Comparison of ENCODE assay signal across 9 cellular contexts in genomic region chr6:44003345-44004061, GRCh38.
A peak's percentile ranks its signal among the peaks of the same experiment; 100 is the strongest.
DNase-seq lines count a peak whose midpoint lies in the region; ATAC-seq and TF ChIP-seq lines count a peak whose summit lies in the region.
"Had no signal": no experiment of that assay in that cellular context is flagged by ENCODE, and none has a peak within 500 bp of the region (broad histone marks: within the 10 kb centered on the region; RNA-seq: fewer than 3 reads in every experiment).

No MANE protein-coding gene starts in this region.

- no peak for ATAC-seq in right cardiac atrium
- peak; percentile 21 to 30 for ATAC-seq in stimulated activated naive B cell treated with anti-CD40 and anti-IgM and Interleukin-4, amounts not matched to agents 10 μg/mL and 1 μg/mL and 100 μg/mL, for 72 hours (replicated peaks)
- ATAC-seq in HG03378 (IDR thresholded peaks at IDR 0.05; ENCODE audit: unreplicated experiment) = no peak
- no peak for ATAC-seq in HG03095 (IDR thresholded peaks at IDR 0.05; ENCODE audit: unreplicated experiment)

- DNase-seq in activated naive CD4-positive, alpha-beta T cell (lab: John Stamatoyannopoulos, UW) = no peak
- DNase-seq in right cardiac atrium (no peak), NCI-H2196 treated with DMSO at 0.1 percent for 48 hours (lab: John Stamatoyannopoulos, UW; ENCODE audit: unreplicated experiment) (no peak)
- peak; percentile 39 for DNase-seq in stimulated activated naive B cell treated with anti-CD40 and anti-IgM and Interleukin-4, amounts not matched to agents 10 μg/mL and 1 μg/mL and 100 μg/mL, for 72 hours

- H3K79me2 ChIP-seq in KMS-11 (ENCODE audit: insufficient read depth, low read depth) = no peaks in the 10 kb centered on the region

- H3K4me2 ChIP-seq in KMS-11 = peak overlapping the region; percentile 53; the same call in 1 of the 2 replicates

- peaks cover 19% of the 10 kb centered on the region for H3K27me3 Mint-ChIP-seq in activated naive CD4-positive, alpha-beta T cell treated with anti-CD3 and anti-CD28 coated beads, Interleukin-2, amount 50 U/mL, for 24 hours
- peaks cover 57 to 86% of the 10 kb centered on the region in 2 donors for H3K27me3 Mint-ChIP-seq in stimulated activated naive B cell treated with anti-CD40 and anti-IgM and Interleukin-4, amounts not matched to agents 10 μg/mL and 1 μg/mL and 100 μg/mL, for 72 hours

- peak overlapping the region; percentile 4 for H3K4me3 Mint-ChIP-seq in activated naive CD4-positive, alpha-beta T cell treated with anti-CD3 and anti-CD28 coated beads, Interleukin-2, amount 50 U/mL, for 24 hours
- H3K4me3 Mint-ChIP-seq in stimulated activated naive B cell treated with anti-CD40 and anti-IgM and Interleukin-4, amounts not matched to agents 10 μg/mL and 1 μg/mL and 100 μg/mL, for 72 hours = peak overlapping the region in 1 of 2 donors; percentile 78

- intact Hi-C loops in right cardiac atrium (cut with DNase I) = loop anchor here in 2 of 4 donors (10.0 kb wide), 1 partner anchor 71 kb away; no protein-coding TSS in a partner anchor

- H3K9ac ChIP-seq in KMS-11 = no peak overlapping the region

- H3K27ac Mint-ChIP-seq in activated naive CD4-positive, alpha-beta T cell treated with anti-CD3 and anti-CD28 coated beads, Interleukin-2, amount 50 U/mL, for 24 hours = no peak overlapping the region
- H3K27ac Mint-ChIP-seq in stimulated activated naive B cell treated with anti-CD40 and anti-IgM and Interleukin-4, amounts not matched to agents 10 μg/mL and 1 μg/mL and 100 μg/mL, for 72 hours = peak overlapping the region; percentile 42

- H3K27me3 ChIP-seq in KMS-11 (ENCODE audit: insufficient read depth, low read depth) (no peaks in the 10 kb centered on the region; the same call in 1 of the 2 replicates), right cardiac atrium (ENCODE audit: control insufficient read depth, insufficient read depth) (no peaks in the 10 kb centered on the region)

- H3K27ac ChIP-seq in KMS-11 = no peak overlapping the region
- peak overlapping the region; percentile 91 for H3K27ac ChIP-seq in right cardiac atrium (ENCODE audit: low read length)

- no peaks in the 10 kb centered on the region for H3K9me3 Mint-ChIP-seq in activated naive CD4-positive, alpha-beta T cell treated with anti-CD3 and anti-CD28 coated beads, Interleukin-2, amount 50 U/mL, for 24 hours
- peaks cover 4% of the 10 kb centered on the region in 2 donors for H3K9me3 Mint-ChIP-seq in stimulated activated naive B cell treated with anti-CD40 and anti-IgM and Interleukin-4, amounts not matched to agents 10 μg/mL and 1 μg/mL and 100 μg/mL, for 72 hours

- no peaks in the 10 kb centered on the region for H4K20me1 ChIP-seq in KMS-11 (ENCODE audit: insufficient read depth)

- no peaks in the 10 kb centered on the region for H3K36me3 ChIP-seq in KMS-11 (ENCODE audit: insufficient read depth)
- H3K36me3 ChIP-seq: tibial nerve had no signal

- H3K4me3 ChIP-seq in KMS-11 (IDR thresholded peaks at IDR 0.05; ENCODE audit: insufficient read depth, low read depth, low read length) (no peak overlapping the region), right cardiac atrium (ENCODE audit: low read length) (no peak overlapping the region)

- WGBS in right cardiac atrium = 71% methylated on average over 22 of the region's 22 CpGs

- H3K4me1 ChIP-seq in KMS-11 (ENCODE audit: low read depth, poor library complexity, severe bottlenecking) (no peaks in the 10 kb centered on the region), right cardiac atrium (ENCODE audit: control insufficient read depth, insufficient read depth, low read length) (no peaks in the 10 kb centered on the region)

- no peak for TF ChIP-seq CTCF in KMS-11 (conservative IDR thresholded peaks at IDR 0.05; ENCODE audit: low read depth, low read length)

- no peak overlapping the region for H2AFZ ChIP-seq in KMS-11 (ENCODE audit: low read depth)

- H3K36me3 Mint-ChIP-seq in activated naive CD4-positive, alpha-beta T cell treated with anti-CD3 and anti-CD28 coated beads, Interleukin-2, amount 50 U/mL, for 24 hours = no peaks in the 10 kb centered on the region
- peaks cover 3 to 13% of the 10 kb centered on the region in 2 donors for H3K36me3 Mint-ChIP-seq in stimulated activated naive B cell treated with anti-CD40 and anti-IgM and Interleukin-4, amounts not matched to agents 10 μg/mL and 1 μg/mL and 100 μg/mL, for 72 hours

- no peaks in the 10 kb centered on the region for H3K9me3 ChIP-seq in right cardiac atrium (ENCODE audit: control insufficient read depth, low read length)
- H3K9me3 ChIP-seq: tibial nerve had no signal

- peaks cover 3% of the 10 kb centered on the region for H3K4me1 Mint-ChIP-seq in activated naive CD4-positive, alpha-beta T cell treated with anti-CD3 and anti-CD28 coated beads, Interleukin-2, amount 50 U/mL, for 24 hours
- peaks cover 26 to 53% of the 10 kb centered on the region in 2 donors for H3K4me1 Mint-ChIP-seq in stimulated activated naive B cell treated with anti-CD40 and anti-IgM and Interleukin-4, amounts not matched to agents 10 μg/mL and 1 μg/mL and 100 μg/mL, for 72 hours

Comparison
In these comparisons a context has a peak if more than half of its experiments do, and no peak if none do; other contexts are left out.
1. ATAC-seq: peak in stimulated activated naive B cell treated with anti-CD40 and anti-IgM and Interleukin-4, amounts not matched to agents 10 μg/mL and 1 μg/mL and 100 μg/mL, for 72 hours (2 of 2); none in right cardiac atrium (0 of 2), HG03378 (single experiment) and HG03095 (single experiment).